ENCODE assay signal across 10 cellular contexts in genomic region chr1:45306319-45306718, GRCh38. TPM values are rescaled to one million over a fixed set of nuclear protein-coding genes. Genes with fewer than 3 reads are reported as not detected.
DNase-seq lines count a peak whose midpoint lies in the region; ATAC-seq and TF ChIP-seq lines count a peak whose summit lies in the region.
"Had no signal": no experiment of that assay in that cellular context is flagged by ENCODE, and none has a peak within 500 bp of the region (broad histone marks: within the 10 kb centered on the region; RNA-seq: fewer than 3 reads in every experiment).

No MANE protein-coding gene starts in this region.

- DNase-seq in GM06990 (ENCODE audit: extremely low read depth, insufficient read length) (peak; percentile 59), HT1080 (ENCODE audit: low read depth) (peak; percentile 81), osteoblast (ENCODE audit: insufficient read length, low spot score, missing footprints) (peak; percentile 76), pons (ENCODE audit: low spot score) (no peak), retina (no peak), NCI-H2171 (lab: John Stamatoyannopoulos, UW) (no peak)
- DNase-seq: cortex of kidney, NCI-H1930 had no signal

- ATAC-seq in activated T-helper 17 cell treated with anti-CD3 and anti-CD28 coated beads, Interleukin-2, amount 50 U/mL, for 72 hours (replicated peaks), result peak; percentile 47
- ATAC-seq in HG02852 (IDR thresholded peaks at IDR 0.05; ENCODE audit: unreplicated experiment), result no peak

- H3K4me3 ChIP-seq in GM06990 (replicated peaks; ENCODE audit: low read depth, low read length) (peak overlapping the region; percentile 14), osteoblast (ENCODE audit: insufficient read depth, low read length) (no peak overlapping the region)

- peak overlapping the region; percentile 70 for H3K27ac Mint-ChIP-seq in activated T-helper 17 cell treated with anti-CD3 and anti-CD28 coated beads, Interleukin-2, amount 50 U/mL, for 72 hours

- peak overlapping the region; percentile 41 for H3K4me2 ChIP-seq in osteoblast (ENCODE audit: insufficient read depth, low read length)

- no peaks in the 10 kb centered on the region for H3K9me3 ChIP-seq in osteoblast (ENCODE audit: low read depth, low read length)

- H3K4me3 Mint-ChIP-seq in activated T-helper 17 cell treated with anti-CD3 and anti-CD28 coated beads, Interleukin-2, amount 50 U/mL, for 72 hours, result peak overlapping the region; percentile 93

- H3K36me3 Mint-ChIP-seq in activated T-helper 17 cell treated with anti-CD3 and anti-CD28 coated beads, Interleukin-2, amount 50 U/mL, for 72 hours (ENCODE audit: low read depth), result no peaks in the 10 kb centered on the region

- H3K27me3 Mint-ChIP-seq in activated T-helper 17 cell treated with anti-CD3 and anti-CD28 coated beads, Interleukin-2, amount 50 U/mL, for 72 hours, result no peaks in the 10 kb centered on the region

- peaks cover 19% of the 10 kb centered on the region for H3K4me1 Mint-ChIP-seq in activated T-helper 17 cell treated with anti-CD3 and anti-CD28 coated beads, Interleukin-2, amount 50 U/mL, for 72 hours

- peaks cover 11% of the 10 kb centered on the region for H3K4me1 ChIP-seq in osteoblast (ENCODE audit: insufficient read depth, low read length)

- no peaks in the 10 kb centered on the region for H4K20me1 ChIP-seq in osteoblast (ENCODE audit: insufficient read depth, low read length)

- H3K27me3 ChIP-seq in GM06990 (replicated peaks; ENCODE audit: control insufficient read depth, insufficient read depth, low read length), result no peaks in the 10 kb centered on the region
- no peaks in the 10 kb centered on the region for H3K27me3 ChIP-seq in osteoblast (ENCODE audit: insufficient read depth, low read length)

- no peaks in the 10 kb centered on the region for H3K36me3 ChIP-seq in GM06990 (ENCODE audit: control insufficient read depth, insufficient read depth, low read length)
- H3K36me3 ChIP-seq in osteoblast (ENCODE audit: insufficient read depth, low read length), result no peaks in the 10 kb centered on the region

- no peaks in the 10 kb centered on the region for H3K9me3 Mint-ChIP-seq in activated T-helper 17 cell treated with anti-CD3 and anti-CD28 coated beads, Interleukin-2, amount 50 U/mL, for 72 hours

- peak overlapping the region; percentile 75 for H2AFZ ChIP-seq in osteoblast (ENCODE audit: low read length)

- H3K79me2 ChIP-seq in osteoblast (ENCODE audit: insufficient read depth, low read length), result no peaks in the 10 kb centered on the region

- no peak for TF ChIP-seq CTCF in GM06990 (IDR thresholded peaks at IDR 0.05; ENCODE audit: insufficient read depth, low read length, poor library complexity, severe bottlenecking)
- TF ChIP-seq CTCF in osteoblast (IDR thresholded peaks at IDR 0.05; ENCODE audit: extremely low read depth, low read depth, low read length), result no peak

- H3K27ac ChIP-seq in osteoblast (ENCODE audit: low read depth, low read length), result no peak overlapping the region

RNA-seq across cellular contexts. Expression of gene HPDL, which starts 20.4 kb away (rescaled TPM):
- not detected in 2 replicates for total RNA-seq in HT1080 (2014; rRNA removed; shearing (Covaris generic))
- polyA plus RNA-seq in HT1080 (2015; cell fraction: cytosol; rRNA removed), result not detected in 2 replicates
- polyA plus RNA-seq in HT1080 (2015; cell fraction: nucleus; rRNA removed), result not detected in 2 replicates
- 10 to 100 TPM in 1 of 2 donors, 1 to 10 TPM in 1; 4.5 to 22.6 TPM for total RNA-seq in activated T-helper 17 cell treated with anti-CD3 and anti-CD28 coated beads, Interleukin-2, amount 50 U/mL, for 72 hours
- 0.36 and 0.59 TPM in 2 replicates for total RNA-seq in osteoblast

RNA-seq across cellular contexts. Expression of gene TOE1, which starts 33.7 kb away (rescaled TPM):
- 29.1 and 37.6 TPM in 2 replicates for total RNA-seq in HT1080 (2014; rRNA removed; shearing (Covaris generic))
- polyA plus RNA-seq in HT1080 (2015; cell fraction: cytosol; rRNA removed), result 15.3 and 18.2 TPM in 2 replicates
- polyA plus RNA-seq in HT1080 (2015; cell fraction: nucleus; rRNA removed), result 23.1 and 23.2 TPM in 2 replicates
- 10 to 100 TPM; 23.2 to 35.8 TPM for total RNA-seq in activated T-helper 17 cell treated with anti-CD3 and anti-CD28 coated beads, Interleukin-2, amount 50 U/mL, for 72 hours
- total RNA-seq in osteoblast, result 6.5 and 8.5 TPM in 2 replicates

RNA-seq across cellular contexts. Expression of gene MUTYH, which starts 33.9 kb away (rescaled TPM):
- 30.8 and 33.4 TPM in 2 replicates for total RNA-seq in HT1080 (2014; rRNA removed; shearing (Covaris generic))
- 17.1 and 19.3 TPM in 2 replicates for polyA plus RNA-seq in HT1080 (2015; cell fraction: cytosol; rRNA removed)
- polyA plus RNA-seq in HT1080 (2015; cell fraction: nucleus; rRNA removed), result 84.1 and 94.9 TPM in 2 replicates
- total RNA-seq in activated T-helper 17 cell treated with anti-CD3 and anti-CD28 coated beads, Interleukin-2, amount 50 U/mL, for 72 hours, result 10 to 100 TPM; 23.5 to 35.4 TPM
- 13.6 and 14.1 TPM in 2 replicates for total RNA-seq in osteoblast

Comparison
In these comparisons a context has a peak if more than half of its experiments do, and no peak if none do; other contexts are left out.
1. DNase-seq: peak in GM06990 (single experiment), HT1080 (single experiment) and osteoblast (single experiment); none in pons (single experiment), retina (single experiment) and NCI-H2171 (single experiment).